ENCODE assay signal across 9 cellular contexts in the genomic region with DNA sequence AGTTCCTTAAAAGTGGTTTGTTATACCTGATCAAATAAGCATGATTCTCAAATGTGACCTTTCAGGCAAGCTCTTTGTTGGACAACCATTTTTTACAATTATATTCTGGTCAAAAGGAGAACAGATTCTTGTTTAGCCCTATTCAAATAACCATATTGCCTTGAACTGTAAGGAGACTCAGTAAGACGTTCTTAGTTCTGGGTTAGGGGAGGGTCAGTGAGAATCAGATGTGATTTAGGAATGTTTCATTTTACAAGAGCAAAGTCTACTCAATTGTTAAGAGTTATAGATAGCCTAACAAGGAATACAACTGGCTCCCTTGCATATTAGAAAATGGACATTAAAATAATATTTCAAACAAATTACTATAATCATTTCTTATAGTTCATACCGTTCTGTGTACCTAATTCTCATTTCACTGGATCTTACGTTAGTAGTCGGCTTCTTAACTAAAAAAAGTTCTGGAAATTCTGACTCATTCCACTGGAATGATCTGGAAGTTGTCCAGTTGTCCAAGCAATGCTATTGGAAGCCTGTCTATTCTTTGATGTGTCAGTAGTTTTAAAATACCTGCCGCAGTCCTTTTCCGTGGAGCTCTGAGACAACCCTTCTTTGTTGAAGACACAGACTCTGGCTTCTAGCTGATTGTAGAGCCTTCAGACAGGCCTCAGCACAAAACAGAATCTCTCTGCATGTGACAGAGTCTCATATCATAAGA.
DNase-seq lines count a peak whose midpoint lies in the region; ATAC-seq and TF ChIP-seq lines count a peak whose summit lies in the region.
"Had no signal": no experiment of that assay in that cellular context is flagged by ENCODE, and none has a peak within 500 bp of the region (broad histone marks: within the 10 kb centered on the region; RNA-seq: fewer than 3 reads in every experiment).

No MANE protein-coding gene starts in this region.

- DNase-seq in GM04503 (ENCODE audit: low read depth) = peak; percentile 44
- peak; percentile 95 for DNase-seq in astrocyte of the hippocampus (ENCODE audit: low read depth, low spot score)
- DNase-seq in right atrium auricular region (ENCODE audit: low spot score) = no peak
- peak; percentile 82 for DNase-seq in retinal pigment epithelial cell (ENCODE audit: low read depth)
- DNase-seq in NCI-H1694 (lab: John Stamatoyannopoulos, UW) = no peak
- DNase-seq in stimulated activated CD8-positive, alpha-beta memory T cell treated with anti-CD3 and anti-CD28 coated beads, Interleukin-4, amount 100 ng/mL, for 48 hours = no peak
- DNase-seq: NCI-H69 had no signal

- H3K27ac ChIP-seq in right atrium auricular region = peak overlapping the region; percentile 5 to 81

- TF ChIP-seq CTCF in right atrium auricular region (IDR thresholded peaks at IDR 0.05) (no peak), retinal pigment epithelial cell (conservative IDR thresholded peaks at IDR 0.05; ENCODE audit: low read depth, low read length) (no peak)

- H3K4me3 ChIP-seq in right atrium auricular region = no peak overlapping the region
- H3K4me3 ChIP-seq in retinal pigment epithelial cell (ENCODE audit: low read length) = peak overlapping the region; percentile 6

- peaks cover 0 to 4% of the 10 kb centered on the region in 2 donors for H3K4me1 ChIP-seq in right atrium auricular region

- H3K9me3 ChIP-seq in right atrium auricular region = no peaks in the 10 kb centered on the region

- ATAC-seq in GM18861 (IDR thresholded peaks at IDR 0.05; ENCODE audit: unreplicated experiment) = no peak
- no peak for ATAC-seq in GM19463 (IDR thresholded peaks at IDR 0.05; ENCODE audit: unreplicated experiment)

- no peaks in the 10 kb centered on the region for H3K27me3 ChIP-seq in right atrium auricular region

- H3K36me3 ChIP-seq in right atrium auricular region = no peaks in the 10 kb centered on the region

Comparison
In these comparisons a context has a peak if more than half of its experiments do, and no peak if none do; other contexts are left out.
1. DNase-seq: peak in GM04503 (single experiment), astrocyte of the hippocampus (single experiment) and retinal pigment epithelial cell (single experiment); none in right atrium auricular region (single experiment), NCI-H1694 (single experiment) and stimulated activated CD8-positive, alpha-beta memory T cell treated with anti-CD3 and anti-CD28 coated beads, Interleukin-4, amount 100 ng/mL, for 48 hours (single experiment).